ENCODE assay signal across 1 cellular context in the genomic region with DNA sequence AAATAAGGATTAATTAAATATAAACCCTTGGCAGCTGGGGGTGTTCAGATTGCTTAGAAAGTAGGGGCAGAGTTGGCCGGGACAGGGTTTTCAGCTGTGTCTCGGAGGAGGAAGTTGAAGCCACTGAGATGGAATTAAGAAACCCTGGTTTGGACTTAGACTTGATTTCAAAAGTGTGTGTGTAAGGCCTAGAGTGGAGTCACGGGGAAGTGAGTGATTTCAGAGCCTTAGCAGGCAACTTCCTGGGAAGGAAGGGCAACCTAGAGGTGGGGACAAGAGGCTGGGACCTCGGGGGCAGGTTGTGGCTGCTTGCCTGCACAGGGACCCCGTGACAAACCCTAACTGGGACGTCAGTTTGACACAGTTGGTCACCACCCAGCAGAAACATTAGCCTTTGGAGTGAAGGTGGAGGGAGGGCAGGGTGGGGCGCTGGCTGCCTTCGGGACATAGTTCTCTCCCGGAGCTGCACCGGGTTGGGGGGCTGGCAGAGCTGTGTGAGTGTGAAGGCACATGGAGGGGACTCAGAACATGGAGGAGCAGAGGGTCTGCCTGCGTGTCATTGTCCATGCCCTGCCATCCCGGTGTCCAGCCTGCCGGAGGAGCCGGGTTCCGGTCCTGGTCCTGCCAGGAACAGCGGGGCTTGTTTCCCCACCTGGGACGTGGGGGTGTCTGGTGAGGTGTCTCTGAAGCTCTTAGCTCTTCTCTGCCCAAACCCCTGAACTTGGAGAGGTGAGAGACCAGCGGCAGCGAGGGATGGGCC.
TF ChIP-seq lines count a peak whose summit lies in the region.

No MANE protein-coding gene starts in this region.

TF ChIP-seq in IMR-90, 13 proteins besides CTCF, POLR2A, EP300 and RAD21 (continued from another document):
- TF ChIP-seq, protein P1, sequence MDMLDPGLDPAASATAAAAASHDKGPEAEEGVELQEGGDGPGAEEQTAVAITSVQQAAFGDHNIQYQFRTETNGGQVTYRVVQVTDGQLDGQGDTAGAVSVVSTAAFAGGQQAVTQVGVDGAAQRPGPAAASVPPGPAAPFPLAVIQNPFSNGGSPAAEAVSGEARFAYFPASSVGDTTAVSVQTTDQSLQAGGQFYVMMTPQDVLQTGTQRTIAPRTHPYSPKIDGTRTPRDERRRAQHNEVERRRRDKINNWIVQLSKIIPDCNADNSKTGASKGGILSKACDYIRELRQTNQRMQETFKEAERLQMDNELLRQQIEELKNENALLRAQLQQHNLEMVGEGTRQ (IDR thresholded peaks at IDR 0.05; ENCODE audit: low read depth, low read length): no peak
- TF ChIP-seq, protein P2, sequence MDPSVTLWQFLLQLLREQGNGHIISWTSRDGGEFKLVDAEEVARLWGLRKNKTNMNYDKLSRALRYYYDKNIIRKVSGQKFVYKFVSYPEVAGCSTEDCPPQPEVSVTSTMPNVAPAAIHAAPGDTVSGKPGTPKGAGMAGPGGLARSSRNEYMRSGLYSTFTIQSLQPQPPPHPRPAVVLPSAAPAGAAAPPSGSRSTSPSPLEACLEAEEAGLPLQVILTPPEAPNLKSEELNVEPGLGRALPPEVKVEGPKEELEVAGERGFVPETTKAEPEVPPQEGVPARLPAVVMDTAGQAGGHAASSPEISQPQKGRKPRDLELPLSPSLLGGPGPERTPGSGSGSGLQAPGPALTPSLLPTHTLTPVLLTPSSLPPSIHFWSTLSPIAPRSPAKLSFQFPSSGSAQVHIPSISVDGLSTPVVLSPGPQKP (IDR thresholded peaks at IDR 0.05; ENCODE audit: borderline replicate concordance, low read depth, low read length): no peak
- TF ChIP-seq MAZ (IDR thresholded peaks at IDR 0.05; ENCODE audit: borderline replicate concordance, low read depth, low read length): no peak
- TF ChIP-seq MAFK (IDR thresholded peaks at IDR 0.05; ENCODE audit: low read depth, low read length): no peak
- TF ChIP-seq SMC3 (IDR thresholded peaks at IDR 0.05; ENCODE audit: low read depth, low read length): no peak
- TF ChIP-seq MXI1 (IDR thresholded peaks at IDR 0.05; ENCODE audit: borderline replicate concordance, low read depth, low read length): no peak
- TF ChIP-seq CHD1 (IDR thresholded peaks at IDR 0.05; ENCODE audit: low read depth, low read length): no peak
- no peak for TF ChIP-seq NFE2L2 (IDR thresholded peaks at IDR 0.05; ENCODE audit: low read depth, low read length)
- TF ChIP-seq CEBPB (IDR thresholded peaks at IDR 0.05; ENCODE audit: low read depth, low read length): no peak
- TF ChIP-seq RFX5 (IDR thresholded peaks at IDR 0.05; ENCODE audit: low read depth, low read length): no peak
TF ChIP-seq in IMR-90: peak in this region for 0.
